1 cellular context compared by ENCODE assay signal in the genomic region with DNA sequence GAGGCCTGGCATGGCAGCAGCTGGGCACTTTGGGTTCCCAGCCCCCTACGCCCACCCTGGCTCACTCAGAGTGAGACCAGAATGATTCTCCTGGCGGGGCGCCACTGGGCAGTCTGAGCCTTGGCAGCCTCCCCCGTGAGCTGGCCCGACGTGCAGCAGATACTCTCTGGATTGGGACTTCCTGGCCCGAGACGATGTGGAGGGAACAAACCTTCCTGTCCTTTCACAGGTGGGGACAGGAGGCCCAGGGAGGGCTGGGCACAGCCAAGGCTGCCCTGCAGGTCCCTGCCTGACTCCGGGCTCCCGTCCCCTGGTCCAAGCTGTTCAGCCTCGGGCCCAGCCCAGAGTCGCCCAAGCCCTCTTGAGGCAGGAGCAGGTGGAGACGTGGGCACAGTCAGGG.
TF ChIP-seq lines count a peak whose summit lies in the region.

No MANE protein-coding gene starts in this region.

TF ChIP-seq in GM23338, 12 proteins besides CTCF, POLR2A, EP300 and RAD21 (continued from another document):
- TF ChIP-seq, protein P1, sequence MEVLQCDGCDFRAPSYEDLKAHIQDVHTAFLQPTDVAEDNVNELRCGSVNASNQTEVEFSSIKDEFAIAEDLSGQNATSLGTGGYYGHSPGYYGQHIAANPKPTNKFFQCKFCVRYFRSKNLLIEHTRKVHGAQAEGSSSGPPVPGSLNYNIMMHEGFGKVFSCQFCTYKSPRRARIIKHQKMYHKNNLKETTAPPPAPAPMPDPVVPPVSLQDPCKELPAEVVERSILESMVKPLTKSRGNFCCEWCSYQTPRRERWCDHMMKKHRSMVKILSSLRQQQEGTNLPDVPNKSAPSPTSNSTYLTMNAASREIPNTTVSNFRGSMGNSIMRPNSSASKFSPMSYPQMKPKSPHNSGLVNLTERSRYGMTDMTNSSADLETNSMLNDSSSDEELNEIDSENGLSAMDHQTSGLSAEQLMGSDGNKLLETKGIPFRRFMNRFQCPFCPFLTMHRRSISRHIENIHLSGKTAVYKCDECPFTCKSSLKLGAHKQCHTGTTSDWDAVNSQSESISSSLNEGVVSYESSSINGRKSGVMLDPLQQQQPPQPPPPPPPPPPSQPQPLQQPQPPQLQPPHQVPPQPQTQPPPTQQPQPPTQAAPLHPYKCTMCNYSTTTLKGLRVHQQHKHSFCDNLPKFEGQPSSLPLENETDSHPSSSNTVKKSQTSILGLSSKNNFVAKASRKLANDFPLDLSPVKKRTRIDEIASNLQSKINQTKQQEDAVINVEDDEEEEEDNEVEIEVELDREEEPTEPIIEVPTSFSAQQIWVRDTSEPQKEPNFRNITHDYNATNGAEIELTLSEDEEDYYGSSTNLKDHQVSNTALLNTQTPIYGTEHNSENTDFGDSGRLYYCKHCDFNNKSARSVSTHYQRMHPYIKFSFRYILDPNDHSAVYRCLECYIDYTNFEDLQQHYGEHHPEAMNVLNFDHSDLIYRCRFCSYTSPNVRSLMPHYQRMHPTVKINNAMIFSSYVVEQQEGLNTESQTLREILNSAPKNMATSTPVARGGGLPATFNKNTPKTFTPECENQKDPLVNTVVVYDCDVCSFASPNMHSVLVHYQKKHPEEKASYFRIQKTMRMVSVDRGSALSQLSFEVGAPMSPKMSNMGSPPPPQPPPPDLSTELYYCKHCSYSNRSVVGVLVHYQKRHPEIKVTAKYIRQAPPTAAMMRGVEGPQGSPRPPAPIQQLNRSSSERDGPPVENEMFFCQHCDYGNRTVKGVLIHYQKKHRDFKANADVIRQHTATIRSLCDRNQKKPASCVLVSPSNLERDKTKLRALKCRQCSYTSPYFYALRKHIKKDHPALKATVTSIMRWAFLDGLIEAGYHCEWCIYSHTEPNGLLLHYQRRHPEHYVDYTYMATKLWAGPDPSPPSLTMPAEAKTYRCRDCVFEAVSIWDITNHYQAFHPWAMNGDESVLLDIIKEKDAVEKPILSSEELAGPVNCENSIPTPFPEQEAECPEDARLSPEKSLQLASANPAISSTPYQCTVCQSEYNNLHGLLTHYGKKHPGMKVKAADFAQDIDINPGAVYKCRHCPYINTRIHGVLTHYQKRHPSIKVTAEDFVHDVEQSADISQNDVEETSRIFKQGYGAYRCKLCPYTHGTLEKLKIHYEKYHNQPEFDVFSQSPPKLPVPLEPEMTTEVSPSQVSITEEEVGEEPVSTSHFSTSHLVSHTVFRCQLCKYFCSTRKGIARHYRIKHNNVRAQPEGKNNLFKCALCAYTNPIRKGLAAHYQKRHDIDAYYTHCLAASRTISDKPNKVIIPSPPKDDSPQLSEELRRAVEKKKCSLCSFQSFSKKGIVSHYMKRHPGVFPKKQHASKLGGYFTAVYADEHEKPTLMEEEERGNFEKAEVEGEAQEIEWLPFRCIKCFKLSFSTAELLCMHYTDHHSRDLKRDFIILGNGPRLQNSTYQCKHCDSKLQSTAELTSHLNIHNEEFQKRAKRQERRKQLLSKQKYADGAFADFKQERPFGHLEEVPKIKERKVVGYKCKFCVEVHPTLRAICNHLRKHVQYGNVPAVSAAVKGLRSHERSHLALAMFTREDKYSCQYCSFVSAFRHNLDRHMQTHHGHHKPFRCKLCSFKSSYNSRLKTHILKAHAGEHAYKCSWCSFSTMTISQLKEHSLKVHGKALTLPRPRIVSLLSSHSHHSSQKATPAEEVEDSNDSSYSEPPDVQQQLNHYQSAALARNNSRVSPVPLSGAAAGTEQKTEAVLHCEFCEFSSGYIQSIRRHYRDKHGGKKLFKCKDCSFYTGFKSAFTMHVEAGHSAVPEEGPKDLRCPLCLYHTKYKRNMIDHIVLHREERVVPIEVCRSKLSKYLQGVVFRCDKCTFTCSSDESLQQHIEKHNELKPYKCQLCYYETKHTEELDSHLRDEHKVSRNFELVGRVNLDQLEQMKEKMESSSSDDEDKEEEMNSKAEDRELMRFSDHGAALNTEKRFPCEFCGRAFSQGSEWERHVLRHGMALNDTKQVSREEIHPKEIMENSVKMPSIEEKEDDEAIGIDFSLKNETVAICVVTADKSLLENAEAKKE (CRISPR knock-in tag; IDR thresholded peaks at IDR 0.05): no peak
- TF ChIP-seq EZH2 (IDR thresholded peaks at IDR 0.05; ENCODE audit: low read depth, unreplicated experiment) (no peak), NANOG (IDR thresholded peaks at IDR 0.05; ENCODE audit: borderline replicate concordance) (no peak), ZNF331 (CRISPR knock-in tag; IDR thresholded peaks at IDR 0.05; ENCODE audit: low read depth) (no peak), STAT1 (IDR thresholded peaks at IDR 0.05; ENCODE audit: unreplicated experiment) (no peak)
